Comparison of ENCODE assay signal across 1 cellular context in genomic region chr17:2029911-2030778, GRCh38.
TF ChIP-seq lines count a peak whose summit lies in the region.

Gene DPH1 (plus strand): TSS chr17:2030153. CDS start chr17:2030170, 17 bp downstream.

TF ChIP-seq in HepG2, 621 proteins besides CTCF, POLR2A, EP300 and RAD21 (continued from another document and continues in another):
- TF ChIP-seq HINFP (CRISPR knock-in tag; IDR thresholded peaks at IDR 0.05; ENCODE audit: low read depth), result no peak
- no peak for TF ChIP-seq NBN (conservative IDR thresholded peaks at IDR 0.05)
- TF ChIP-seq PCBP2 (optimal IDR thresholded peaks at IDR 0.05; ENCODE audit: low read depth, low read length, poor library complexity, severe bottlenecking), result no peak
- peak; percentile 56 for TF ChIP-seq DBP (CRISPR knock-in tag; IDR thresholded peaks at IDR 0.05; ENCODE audit: not compliant biosample characterization)
- TF ChIP-seq ZNF562 (CRISPR knock-in tag; IDR thresholded peaks at IDR 0.05; ENCODE audit: borderline replicate concordance), result no peak
- TF ChIP-seq SIX4 (CRISPR knock-in tag; IDR thresholded peaks at IDR 0.05), result peak; percentile 30; the same call in 1 of the 2 replicates
- TF ChIP-seq BCL6 (CRISPR knock-in tag; IDR thresholded peaks at IDR 0.05), result peak; percentile 56
- TF ChIP-seq KDM1A (CRISPR knock-in tag; IDR thresholded peaks at IDR 0.05), result no peak
- TF ChIP-seq ZNF333 (CRISPR knock-in tag; IDR thresholded peaks at IDR 0.05; ENCODE audit: borderline replicate concordance), result peak; percentile 92; the same call in 1 of the 2 replicates
- TF ChIP-seq ADNP (CRISPR knock-in tag; IDR thresholded peaks at IDR 0.05), result no peak
- TF ChIP-seq, protein P1, sequence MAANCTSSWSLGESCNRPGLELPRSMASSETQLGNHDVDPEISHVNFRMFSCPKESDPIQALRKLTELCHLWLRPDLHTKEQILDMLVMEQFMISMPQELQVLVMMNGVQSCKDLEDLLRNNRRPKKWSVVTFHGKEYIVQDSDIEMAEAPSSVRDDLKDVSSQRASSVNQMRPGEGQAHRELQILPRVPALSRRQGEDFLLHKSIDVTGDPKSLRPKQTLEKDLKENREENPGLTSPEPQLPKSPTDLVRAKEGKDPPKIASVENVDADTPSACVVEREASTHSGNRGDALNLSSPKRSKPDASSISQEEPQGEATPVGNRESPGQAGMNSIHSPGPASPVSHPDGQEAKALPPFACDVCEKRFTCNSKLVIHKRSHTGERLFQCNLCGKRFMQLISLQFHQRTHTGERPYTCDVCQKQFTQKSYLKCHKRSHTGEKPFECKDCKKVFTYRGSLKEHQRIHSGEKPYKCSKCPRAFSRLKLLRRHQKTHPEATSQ (CRISPR knock-in tag; IDR thresholded peaks at IDR 0.05; ENCODE audit: borderline replicate concordance), result no peak
- TF ChIP-seq, protein P2, sequence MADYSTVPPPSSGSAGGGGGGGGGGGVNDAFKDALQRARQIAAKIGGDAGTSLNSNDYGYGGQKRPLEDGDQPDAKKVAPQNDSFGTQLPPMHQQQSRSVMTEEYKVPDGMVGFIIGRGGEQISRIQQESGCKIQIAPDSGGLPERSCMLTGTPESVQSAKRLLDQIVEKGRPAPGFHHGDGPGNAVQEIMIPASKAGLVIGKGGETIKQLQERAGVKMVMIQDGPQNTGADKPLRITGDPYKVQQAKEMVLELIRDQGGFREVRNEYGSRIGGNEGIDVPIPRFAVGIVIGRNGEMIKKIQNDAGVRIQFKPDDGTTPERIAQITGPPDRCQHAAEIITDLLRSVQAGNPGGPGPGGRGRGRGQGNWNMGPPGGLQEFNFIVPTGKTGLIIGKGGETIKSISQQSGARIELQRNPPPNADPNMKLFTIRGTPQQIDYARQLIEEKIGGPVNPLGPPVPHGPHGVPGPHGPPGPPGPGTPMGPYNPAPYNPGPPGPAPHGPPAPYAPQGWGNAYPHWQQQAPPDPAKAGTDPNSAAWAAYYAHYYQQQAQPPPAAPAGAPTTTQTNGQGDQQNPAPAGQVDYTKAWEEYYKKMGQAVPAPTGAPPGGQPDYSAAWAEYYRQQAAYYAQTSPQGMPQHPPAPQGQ (CRISPR knock-in tag; IDR thresholded peaks at IDR 0.05; ENCODE audit: borderline replicate concordance), result no peak
- TF ChIP-seq ELF4 (CRISPR knock-in tag; IDR thresholded peaks at IDR 0.05; ENCODE audit: borderline replicate concordance), result no peak
- peak; percentile 56 for TF ChIP-seq FOSL2 (CRISPR knock-in tag; IDR thresholded peaks at IDR 0.05)
- TF ChIP-seq MYNN (CRISPR knock-in tag; IDR thresholded peaks at IDR 0.05; ENCODE audit: low read depth), result peak; percentile 68; the same call in 1 of the 2 replicates
- TF ChIP-seq MZF1 (CRISPR knock-in tag; IDR thresholded peaks at IDR 0.05; ENCODE audit: borderline replicate concordance), result no peak
- no peak for TF ChIP-seq NFYB (CRISPR knock-in tag; IDR thresholded peaks at IDR 0.05)
- TF ChIP-seq STAT5B (CRISPR knock-in tag; IDR thresholded peaks at IDR 0.05), result no peak
- TF ChIP-seq ZBTB26 (CRISPR knock-in tag; IDR thresholded peaks at IDR 0.05; ENCODE audit: borderline replicate concordance), result no peak
- peak; percentile 86 for TF ChIP-seq ZNF574 (CRISPR knock-in tag; IDR thresholded peaks at IDR 0.05)
- peak; percentile 92; the same call in 1 of the 2 replicates for TF ChIP-seq TSC22D2 (CRISPR knock-in tag; IDR thresholded peaks at IDR 0.05; ENCODE audit: borderline replicate concordance)
- no peak for TF ChIP-seq MEIS1 (CRISPR knock-in tag; IDR thresholded peaks at IDR 0.05; ENCODE audit: borderline replicate concordance)
- TF ChIP-seq ZNF639 (CRISPR knock-in tag; conservative IDR thresholded peaks at IDR 0.05), result peak; percentile 77
- peak; percentile 49; the same call in 1 of the 2 replicates for TF ChIP-seq NCOA2 (CRISPR knock-in tag; IDR thresholded peaks at IDR 0.05)
- TF ChIP-seq, protein P3, sequence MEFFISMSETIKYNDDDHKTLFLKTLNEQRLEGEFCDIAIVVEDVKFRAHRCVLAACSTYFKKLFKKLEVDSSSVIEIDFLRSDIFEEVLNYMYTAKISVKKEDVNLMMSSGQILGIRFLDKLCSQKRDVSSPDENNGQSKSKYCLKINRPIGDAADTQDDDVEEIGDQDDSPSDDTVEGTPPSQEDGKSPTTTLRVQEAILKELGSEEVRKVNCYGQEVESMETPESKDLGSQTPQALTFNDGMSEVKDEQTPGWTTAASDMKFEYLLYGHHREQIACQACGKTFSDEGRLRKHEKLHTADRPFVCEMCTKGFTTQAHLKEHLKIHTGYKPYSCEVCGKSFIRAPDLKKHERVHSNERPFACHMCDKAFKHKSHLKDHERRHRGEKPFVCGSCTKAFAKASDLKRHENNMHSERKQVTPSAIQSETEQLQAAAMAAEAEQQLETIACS (CRISPR knock-in tag; IDR thresholded peaks at IDR 0.05), result no peak
- TF ChIP-seq STAT6 (CRISPR knock-in tag; IDR thresholded peaks at IDR 0.05; ENCODE audit: borderline replicate concordance), result 0 out of 2 replicates have a peak, but pooled peaks have one; percentile 50
- TF ChIP-seq HNRNPK (IDR thresholded peaks at IDR 0.05; ENCODE audit: low read depth, low read length, poor library complexity, severe bottlenecking), result no peak
- TF ChIP-seq NFATC3 (CRISPR knock-in tag; IDR thresholded peaks at IDR 0.05), result no peak
- peak; percentile 48; the same call in 1 of the 2 replicates for TF ChIP-seq ZNF746 (CRISPR knock-in tag; IDR thresholded peaks at IDR 0.05)
- TF ChIP-seq, protein P4, sequence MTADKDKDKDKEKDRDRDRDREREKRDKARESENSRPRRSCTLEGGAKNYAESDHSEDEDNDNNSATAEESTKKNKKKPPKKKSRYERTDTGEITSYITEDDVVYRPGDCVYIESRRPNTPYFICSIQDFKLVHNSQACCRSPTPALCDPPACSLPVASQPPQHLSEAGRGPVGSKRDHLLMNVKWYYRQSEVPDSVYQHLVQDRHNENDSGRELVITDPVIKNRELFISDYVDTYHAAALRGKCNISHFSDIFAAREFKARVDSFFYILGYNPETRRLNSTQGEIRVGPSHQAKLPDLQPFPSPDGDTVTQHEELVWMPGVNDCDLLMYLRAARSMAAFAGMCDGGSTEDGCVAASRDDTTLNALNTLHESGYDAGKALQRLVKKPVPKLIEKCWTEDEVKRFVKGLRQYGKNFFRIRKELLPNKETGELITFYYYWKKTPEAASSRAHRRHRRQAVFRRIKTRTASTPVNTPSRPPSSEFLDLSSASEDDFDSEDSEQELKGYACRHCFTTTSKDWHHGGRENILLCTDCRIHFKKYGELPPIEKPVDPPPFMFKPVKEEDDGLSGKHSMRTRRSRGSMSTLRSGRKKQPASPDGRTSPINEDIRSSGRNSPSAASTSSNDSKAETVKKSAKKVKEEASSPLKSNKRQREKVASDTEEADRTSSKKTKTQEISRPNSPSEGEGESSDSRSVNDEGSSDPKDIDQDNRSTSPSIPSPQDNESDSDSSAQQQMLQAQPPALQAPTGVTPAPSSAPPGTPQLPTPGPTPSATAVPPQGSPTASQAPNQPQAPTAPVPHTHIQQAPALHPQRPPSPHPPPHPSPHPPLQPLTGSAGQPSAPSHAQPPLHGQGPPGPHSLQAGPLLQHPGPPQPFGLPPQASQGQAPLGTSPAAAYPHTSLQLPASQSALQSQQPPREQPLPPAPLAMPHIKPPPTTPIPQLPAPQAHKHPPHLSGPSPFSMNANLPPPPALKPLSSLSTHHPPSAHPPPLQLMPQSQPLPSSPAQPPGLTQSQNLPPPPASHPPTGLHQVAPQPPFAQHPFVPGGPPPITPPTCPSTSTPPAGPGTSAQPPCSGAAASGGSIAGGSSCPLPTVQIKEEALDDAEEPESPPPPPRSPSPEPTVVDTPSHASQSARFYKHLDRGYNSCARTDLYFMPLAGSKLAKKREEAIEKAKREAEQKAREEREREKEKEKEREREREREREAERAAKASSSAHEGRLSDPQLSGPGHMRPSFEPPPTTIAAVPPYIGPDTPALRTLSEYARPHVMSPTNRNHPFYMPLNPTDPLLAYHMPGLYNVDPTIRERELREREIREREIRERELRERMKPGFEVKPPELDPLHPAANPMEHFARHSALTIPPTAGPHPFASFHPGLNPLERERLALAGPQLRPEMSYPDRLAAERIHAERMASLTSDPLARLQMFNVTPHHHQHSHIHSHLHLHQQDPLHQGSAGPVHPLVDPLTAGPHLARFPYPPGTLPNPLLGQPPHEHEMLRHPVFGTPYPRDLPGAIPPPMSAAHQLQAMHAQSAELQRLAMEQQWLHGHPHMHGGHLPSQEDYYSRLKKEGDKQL (CRISPR knock-in tag; IDR thresholded peaks at IDR 0.05; ENCODE audit: low read depth), result no peak
- TF ChIP-seq CBX1 (IDR thresholded peaks at IDR 0.05; ENCODE audit: low read depth), result no peak
